Comparison of ENCODE assay signal across 8 cellular contexts in the genomic region with DNA sequence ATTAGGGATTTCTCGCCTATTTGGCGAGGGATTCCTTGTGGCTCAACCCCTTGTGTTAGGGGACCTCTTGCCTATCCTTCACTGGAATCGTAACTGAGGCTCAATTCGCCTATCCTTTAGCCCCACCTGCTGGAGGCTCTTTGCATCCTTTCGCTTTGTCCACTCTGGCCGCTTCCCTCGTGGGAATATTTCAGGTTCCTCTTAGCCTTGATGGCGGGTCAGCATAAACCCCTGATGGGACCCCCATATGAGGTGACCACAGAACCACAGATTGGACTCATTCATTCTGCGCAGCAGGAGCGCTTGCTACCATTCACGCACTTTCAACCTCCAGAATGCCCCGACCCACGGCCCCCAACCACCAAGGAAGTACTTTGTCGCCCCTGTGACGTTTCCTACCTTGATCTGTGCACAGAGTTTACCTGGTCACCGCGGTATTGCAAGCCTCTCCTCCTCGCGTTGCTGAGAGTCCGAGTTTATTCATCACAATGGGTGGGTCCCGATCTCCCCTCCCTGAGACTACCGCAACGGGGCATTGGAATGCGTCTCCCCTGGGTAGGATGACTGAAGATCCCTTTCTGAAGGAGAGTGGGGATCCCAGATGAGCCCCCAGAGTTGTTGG. TPM values are rescaled to one million over a fixed set of nuclear protein-coding genes. Genes with fewer than 3 reads are reported as not detected.
DNase-seq lines count a peak whose midpoint lies in the region; ATAC-seq and TF ChIP-seq lines count a peak whose summit lies in the region.

TSS of gene OR52N2 (plus strand) at position 425 of the 622 bp plus-strand sequence. CDS start 11,412 bp downstream, outside the sequence.

- TF ChIP-seq CTCF in A673 (conservative IDR thresholded peaks at IDR 0.05; ENCODE audit: low read depth, low read length) (peak; percentile 81), lower lobe of right lung (IDR thresholded peaks at IDR 0.05) (peak; percentile 83)

- H3K36me3 ChIP-seq in A673 (ENCODE audit: insufficient read depth, low read length, poor library complexity, severe bottlenecking) (no peaks in the 10 kb centered on the region), duodenal mucosa (ENCODE audit: control insufficient read depth in 1 of 2, insufficient read depth in 2 of 2, low read length in 2 of 2) (no peaks in the 10 kb centered on the region), lower lobe of right lung (no peaks in the 10 kb centered on the region)

- H3K27ac ChIP-seq in A673 (ENCODE audit: low read depth, low read length, poor library complexity, severe bottlenecking) = no peak within 1 kb of the TSS
- no peak within 1 kb of the TSS for H3K27ac ChIP-seq in duodenal mucosa (ENCODE audit: low read depth, low read length)
- no peak within 1 kb of the TSS for H3K27ac ChIP-seq in lower lobe of right lung

- BruUV-seq in A673 (replicated peaks; lab: Mats Ljungman, UMichigan) = no TSS peak

- H3K4me1 Mint-ChIP-seq in activated CD4-positive, alpha-beta T cell treated with anti-CD3 and anti-CD28 coated beads, Interleukin-2, amount 10 ng/mL, durations not matched to agents 7 days and 5 days = peaks cover 15% of the 10 kb centered on the region

- peaks cover 8% of the 10 kb centered on the region for H3K27me3 ChIP-seq in A673 (replicated peaks; ENCODE audit: insufficient read depth, low read depth, low read length, poor library complexity)
- peaks cover 0 to 6% of the 10 kb centered on the region in 2 donors for H3K27me3 ChIP-seq in duodenal mucosa (ENCODE audit: control insufficient read depth in 1 of 2, insufficient read depth in 2 of 2, low read length in 2 of 2)
- no peaks in the 10 kb centered on the region for H3K27me3 ChIP-seq in lower lobe of right lung (ENCODE audit: low read depth)

- ATAC-seq in GM18502 (IDR thresholded peaks at IDR 0.05; ENCODE audit: poor library complexity, unreplicated experiment) (peak; percentile 94), HG02973 (IDR thresholded peaks at IDR 0.05; ENCODE audit: unreplicated experiment) (peak; percentile 93), lower lobe of right lung (peak; percentile 95 to 97)

- peaks cover 33% of the 10 kb centered on the region for H3K27me3 Mint-ChIP-seq in activated CD4-positive, alpha-beta T cell treated with anti-CD3 and anti-CD28 coated beads, Interleukin-2, amount 10 ng/mL, durations not matched to agents 7 days and 5 days

- H3K4me3 ChIP-seq in A673 (ENCODE audit: low read depth, low read length, poor library complexity, severe bottlenecking) (peak within 1 kb of the TSS; percentile 44), duodenal mucosa (ENCODE audit: low read depth in 1 of 2, low read length in 2 of 2) (peak within 1 kb of the TSS; percentile 57 to 79), lower lobe of right lung (peak within 1 kb of the TSS; percentile 56)

- CTCF ChIA-PET in A673 (lab: Charles Lee) = no interaction called here
- CTCF ChIA-PET in activated CD4-positive, alpha-beta T cell treated with anti-CD3 and anti-CD28 coated beads, Interleukin-2, amount 10 ng/mL, durations not matched to agents 7 days and 5 days (lab: Charles Lee) = no interaction called here

- DNase-seq in A673 (ENCODE audit: low spot score) (peak; percentile 73), NCI-H2171 treated with DMSO at 0.1 percent for 48 hours (lab: John Stamatoyannopoulos, UW) (peak; percentile 12), lower lobe of right lung (peak; percentile 59)
- peak; percentile 73 for DNase-seq in activated CD4-positive, alpha-beta T cell treated with anti-CD3 and anti-CD28 coated beads, Interleukin-2, amount 10 ng/mL, durations not matched to agents 7 days and 5 days
- peak; percentile 33 to 64 (median 51) for DNase-seq in stimulated activated CD4-positive, alpha-beta T cell treated with anti-CD3 and anti-CD28 coated beads, TNF-alpha, amount 100 ng/mL, for 24 hours (ENCODE audit: low read depth in 3 of 3)

- no peaks in the 10 kb centered on the region for H3K36me3 Mint-ChIP-seq in activated CD4-positive, alpha-beta T cell treated with anti-CD3 and anti-CD28 coated beads, Interleukin-2, amount 10 ng/mL, durations not matched to agents 7 days and 5 days (ENCODE audit: low read depth)

- H3K9ac ChIP-seq in duodenal mucosa (ENCODE audit: low read depth in 1 of 2, low read length in 2 of 2) = peak within 1 kb of the TSS; percentile 4 to 61

- H3K9me3 Mint-ChIP-seq in activated CD4-positive, alpha-beta T cell treated with anti-CD3 and anti-CD28 coated beads, Interleukin-2, amount 10 ng/mL, durations not matched to agents 7 days and 5 days = no peaks in the 10 kb centered on the region

- H3K9me3 ChIP-seq in A673 (ENCODE audit: low read depth, low read length, poor library complexity, severe bottlenecking) (no peaks in the 10 kb centered on the region), duodenal mucosa (ENCODE audit: control insufficient read depth in 1 of 2, low read length in 2 of 2) (no peaks in the 10 kb centered on the region), lower lobe of right lung (no peaks in the 10 kb centered on the region)

- H3K27ac Mint-ChIP-seq in activated CD4-positive, alpha-beta T cell treated with anti-CD3 and anti-CD28 coated beads, Interleukin-2, amount 10 ng/mL, durations not matched to agents 7 days and 5 days = peak within 1 kb of the TSS; percentile 48

- H3K4me1 ChIP-seq in A673 (ENCODE audit: insufficient read depth, low read length, poor library complexity, severe bottlenecking) (no peaks in the 10 kb centered on the region), duodenal mucosa (ENCODE audit: control insufficient read depth in 1 of 2, insufficient read depth in 2 of 2, low read length in 2 of 2) (peaks cover 0 to 10% of the 10 kb centered on the region in 2 donors), lower lobe of right lung (peaks cover 11% of the 10 kb centered on the region)

- H3K4me3 Mint-ChIP-seq in activated CD4-positive, alpha-beta T cell treated with anti-CD3 and anti-CD28 coated beads, Interleukin-2, amount 10 ng/mL, durations not matched to agents 7 days and 5 days = peak within 1 kb of the TSS; percentile 84

- POLR2A ChIA-PET in A673 (lab: Charles Lee; ENCODE audit: low non-redundant PET) = no interaction called here
- POLR2A ChIA-PET in activated CD4-positive, alpha-beta T cell treated with anti-CD3 and anti-CD28 coated beads, Interleukin-2, amount 10 ng/mL, durations not matched to agents 7 days and 5 days (lab: Charles Lee) = no interaction called here

- intact Hi-C loops in A673 (cut with micrococcal nuclease; ENCODE audit: unreplicated experiment) (loop anchor here (1.0 to 2.0 kb wide), 2 partner anchors 332 to 1172 kb away; partner anchors contain the start of gene OR51D1), lower lobe of right lung (cut with DNase I) (loop anchor here (10.0 kb wide), 1 partner anchor 334 kb away; no protein-coding TSS in a partner anchor)

RNA-seq across cellular contexts. Expression of gene OR52N2, which starts in this region (rescaled TPM):
- total RNA-seq in A673 (2021) = not detected in 2 replicates
- total RNA-seq in activated CD4-positive, alpha-beta T cell treated with anti-CD3 and anti-CD28 coated beads, Interleukin-2, amount 10 ng/mL, durations not matched to agents 7 days and 5 days = not detected
- total RNA-seq in lower lobe of right lung = not detected

Comparison
In these comparisons a context has a peak if more than half of its experiments do, and no peak if none do; other contexts are left out.
1. Peak in DNase-seq and H3K4me3 ChIP-seq in A673; RNA of the gene not detected or under 1 TPM.
2. Peak in DNase-seq in activated CD4-positive, alpha-beta T cell treated with anti-CD3 and anti-CD28 coated beads, Interleukin-2, amount 10 ng/mL, durations not matched to agents 7 days and 5 days; RNA of the gene not detected or under 1 TPM.
3. Peak in DNase-seq, ATAC-seq and H3K4me3 ChIP-seq in lower lobe of right lung; RNA of the gene not detected or under 1 TPM.
4. DNase-seq: peak in every context shown above with its lines; median percentile 73 in A673; 73 in activated CD4-positive, alpha-beta T cell treated with anti-CD3 and anti-CD28 coated beads, Interleukin-2, amount 10 ng/mL, durations not matched to agents 7 days and 5 days; 59 in lower lobe of right lung; 51 in stimulated activated CD4-positive, alpha-beta T cell treated with anti-CD3 and anti-CD28 coated beads, TNF-alpha, amount 100 ng/mL, for 24 hours; 12 in NCI-H2171 treated with DMSO at 0.1 percent for 48 hours.